Comparison of ENCODE assay signal across 8 cellular contexts in genomic region chr10:8331896-8332729, GRCh38.
DNase-seq lines count a peak whose midpoint lies in the region; ATAC-seq and TF ChIP-seq lines count a peak whose summit lies in the region.

No MANE protein-coding gene starts in this region.

- H3K4me3 Mint-ChIP-seq in activated CD4-positive, alpha-beta memory T cell treated with anti-CD3 and anti-CD28 coated beads for 36 hours, result peak overlapping the region; percentile 72

- H3K4me3 ChIP-seq in KMS-11 (IDR thresholded peaks at IDR 0.05; ENCODE audit: insufficient read depth, low read depth, low read length) (no peak overlapping the region), ectodermal cell (ENCODE audit: insufficient read depth, low read depth, low read length) (peak overlapping the region; percentile 38)

- H3K9me3 ChIP-seq in ectodermal cell (ENCODE audit: control insufficient read depth, low read length), result no peaks in the 10 kb centered on the region

- no peaks in the 10 kb centered on the region for H3K36me3 Mint-ChIP-seq in activated CD4-positive, alpha-beta memory T cell treated with anti-CD3 and anti-CD28 coated beads for 36 hours

- peak overlapping the region; percentile 73 for H3K9ac ChIP-seq in KMS-11

- DNase-seq in DMS114 treated with DMSO at 0.1 percent for 48 hours (lab: John Stamatoyannopoulos, UW; ENCODE audit: unreplicated experiment), result peak; percentile 51
- DNase-seq in activated CD4-positive, alpha-beta memory T cell treated with anti-CD3 and anti-CD28 coated beads for 36 hours, result peak; percentile 90
- peak; percentile 25 for DNase-seq in midbrain (lab: John Stamatoyannopoulos, UW)
- DNase-seq in stimulated activated CD8-positive, alpha-beta memory T cell treated with anti-CD3 and anti-CD28 coated beads, Interleukin-4, amount 100 ng/mL, for 1 hour (ENCODE audit: low read depth in 2 of 2, low spot score in 1 of 2), result peak; percentile 55 to 80
- DNase-seq in NCI-H2196 (lab: John Stamatoyannopoulos, UW; ENCODE audit: unreplicated experiment), result no peak

- CTCF ChIA-PET in activated CD4-positive, alpha-beta memory T cell treated with anti-CD3 and anti-CD28 coated beads for 36 hours (lab: Charles Lee), result interaction anchor here (0.6 to 2.0 kb wide), 6 partner anchors 33 to 273 kb away, joined by 3 to 7 read pairs (median 4); no protein-coding TSS in a partner anchor

- H3K36me3 ChIP-seq in KMS-11 (ENCODE audit: insufficient read depth), result no peaks in the 10 kb centered on the region
- no peaks in the 10 kb centered on the region for H3K36me3 ChIP-seq in ectodermal cell (ENCODE audit: control insufficient read depth, insufficient read depth, low read length)

- no peaks in the 10 kb centered on the region for H3K27me3 Mint-ChIP-seq in activated CD4-positive, alpha-beta memory T cell treated with anti-CD3 and anti-CD28 coated beads for 36 hours

- H3K27ac Mint-ChIP-seq in activated CD4-positive, alpha-beta memory T cell treated with anti-CD3 and anti-CD28 coated beads for 36 hours, result peak overlapping the region; percentile 79

- peak; percentile 95 for ATAC-seq in GM21526 (IDR thresholded peaks at IDR 0.05; ENCODE audit: low FRiP score, unreplicated experiment)

- TF ChIP-seq CTCF in KMS-11 (conservative IDR thresholded peaks at IDR 0.05; ENCODE audit: low read depth, low read length), result no peak

- intact Hi-C loops in activated CD4-positive, alpha-beta memory T cell treated with anti-CD3 and anti-CD28 coated beads for 36 hours (cut with micrococcal nuclease), result loop anchor here (1.0 to 10.0 kb wide), 4 partner anchors 243 to 753 kb away; no protein-coding TSS in a partner anchor

- peak overlapping the region; percentile 83 for H3K27ac ChIP-seq in KMS-11
- H3K27ac ChIP-seq in ectodermal cell (ENCODE audit: insufficient read depth, low read depth, low read length, poor library complexity, severe bottlenecking), result no peak overlapping the region

- H3K79me2 ChIP-seq in KMS-11 (ENCODE audit: insufficient read depth, low read depth), result no peaks in the 10 kb centered on the region

- H2AFZ ChIP-seq in KMS-11 (ENCODE audit: low read depth), result peak overlapping the region; percentile 83

- H3K4me2 ChIP-seq in KMS-11, result peak overlapping the region; percentile 78

- H3K27me3 ChIP-seq in KMS-11 (ENCODE audit: insufficient read depth, low read depth) (no peaks in the 10 kb centered on the region), ectodermal cell (ENCODE audit: control insufficient read depth, insufficient read depth, low read length, poor library complexity, severe bottlenecking) (peaks cover 31% of the 10 kb centered on the region)

- H3K9me3 Mint-ChIP-seq in activated CD4-positive, alpha-beta memory T cell treated with anti-CD3 and anti-CD28 coated beads for 36 hours, result no peaks in the 10 kb centered on the region

- peaks cover 19% of the 10 kb centered on the region for H3K4me1 ChIP-seq in KMS-11 (ENCODE audit: low read depth, poor library complexity, severe bottlenecking)
- no peaks in the 10 kb centered on the region for H3K4me1 ChIP-seq in ectodermal cell (ENCODE audit: control insufficient read depth, insufficient read depth, low read length)

- POLR2A ChIA-PET in activated CD4-positive, alpha-beta memory T cell treated with anti-CD3 and anti-CD28 coated beads for 36 hours (lab: Charles Lee), result interaction anchor here (0.6 to 2.3 kb wide), 21 partner anchors 8 to 694 kb away, joined by 3 to 20 read pairs (median 4); no protein-coding TSS in a partner anchor

- 6 to 8% methylated on average over 33 of the region's 34 CpGs for WGBS in ectodermal cell, 2 experiments

- peaks cover 72% of the 10 kb centered on the region for H3K4me1 Mint-ChIP-seq in activated CD4-positive, alpha-beta memory T cell treated with anti-CD3 and anti-CD28 coated beads for 36 hours (ENCODE audit: low read depth)

- H4K20me1 ChIP-seq in KMS-11 (ENCODE audit: insufficient read depth), result no peaks in the 10 kb centered on the region
